In the genomic region with DNA sequence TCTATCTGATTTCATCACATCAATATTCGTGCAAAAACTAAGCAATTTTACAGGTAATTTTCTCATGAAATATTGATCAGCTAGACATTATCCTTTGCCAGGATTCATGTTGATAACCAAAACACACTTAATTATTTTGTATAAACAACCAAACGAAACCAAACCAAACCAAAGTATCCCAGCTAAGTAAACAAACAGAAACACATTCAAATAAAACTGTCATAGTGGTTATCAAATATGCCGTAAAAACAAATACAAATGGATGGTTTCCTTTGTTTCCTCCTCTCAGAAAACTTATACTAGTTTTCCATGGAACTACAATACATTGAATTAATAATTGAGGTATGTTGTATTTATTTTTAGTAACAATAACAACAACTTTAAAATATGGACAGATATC, we compare ENCODE assay signal across 24 cellular contexts.
"Had no signal": no experiment of that assay in that cellular context is flagged by ENCODE, and none has a peak within 500 bp of the region (broad histone marks: within the 10 kb centered on the region; RNA-seq: fewer than 3 reads in every experiment).

No MANE protein-coding gene starts in this region.

- DNase-seq: activated CD4-positive, alpha-beta T cell treated with anti-CD3 and anti-CD28 coated beads, Interleukin-2, amount 10 ng/mL, durations not matched to agents 24 days and 14 days; activated CD4-positive, alpha-beta T cell treated with anti-CD3 and anti-CD28 coated beads, Interleukin-2, amount 50 U/mL, for 4 hours; activated CD8-positive, alpha-beta T cell treated with anti-CD3 and anti-CD28 coated beads for 36 hours; activated effector memory CD4-positive, alpha-beta T cell treated with anti-CD3 and anti-CD28 coated beads, Interleukin-2, amount 50 U/mL, for 16 hours; activated naive CD4-positive, alpha-beta T cell; activated T-cell treated with anti-CD3 and anti-CD28 coated beads, Interleukin-2, amount 50 U/mL, for 1 hour; activated T-cell treated with anti-CD3 and anti-CD28 coated beads, Interleukin-2, amount 50 U/mL, for 72 hours; adrenal gland; body of pancreas; KG1; NCI-H1436 treated with DMSO at 0.1 percent for 48 hours; NCI-H1694 treated with DMSO at 0.1 percent for 48 hours; NCI-H2029; NCI-H510A treated with DMSO at 0.1 percent for 48 hours; NCI-H526 treated with DMSO at 0.1 percent for 48 hours; OCI-M1; RPMI8226; SHP77 treated with DMSO at 0.1 percent for 48 hours; SK-N-SH had no signal

- H3K27me3 ChIP-seq: adrenal gland, body of pancreas, breast epithelium, SJSA1 had no signal

- H3K4me3 ChIP-seq: adrenal gland, body of pancreas, breast epithelium, SJSA1 had no signal

- H3K9ac ChIP-seq: SK-N-SH had no signal

- H3K27ac ChIP-seq: adrenal gland, body of pancreas, breast epithelium, SJSA1 had no signal

- H3K4me1 ChIP-seq: adrenal gland, body of pancreas, breast epithelium, SJSA1 had no signal

- H3K4me2 ChIP-seq: SK-N-SH had no signal

- H3K36me3 ChIP-seq: adrenal gland, SJSA1 had no signal

- H3K9me3 ChIP-seq: adrenal gland, body of pancreas, breast epithelium, SJSA1, SK-N-SH had no signal

- ATAC-seq: activated CD8-positive, alpha-beta T cell treated with anti-CD3 and anti-CD28 coated beads for 36 hours; activated naive CD4-positive, alpha-beta T cell treated with anti-CD3 and anti-CD28 coated beads, Interleukin-2, amount 50 U/mL, for 72 hours; activated T-cell treated with anti-CD3 and anti-CD28 coated beads, Interleukin-2, amount 50 U/mL, for 72 hours; activated T-helper 17 cell treated with anti-CD3 and anti-CD28 coated beads, Interleukin-2, amount 50 U/mL, for 72 hours; body of pancreas; Panc1 had no signal
